ENCODE assay signal across 6 cellular contexts in the genomic region with DNA sequence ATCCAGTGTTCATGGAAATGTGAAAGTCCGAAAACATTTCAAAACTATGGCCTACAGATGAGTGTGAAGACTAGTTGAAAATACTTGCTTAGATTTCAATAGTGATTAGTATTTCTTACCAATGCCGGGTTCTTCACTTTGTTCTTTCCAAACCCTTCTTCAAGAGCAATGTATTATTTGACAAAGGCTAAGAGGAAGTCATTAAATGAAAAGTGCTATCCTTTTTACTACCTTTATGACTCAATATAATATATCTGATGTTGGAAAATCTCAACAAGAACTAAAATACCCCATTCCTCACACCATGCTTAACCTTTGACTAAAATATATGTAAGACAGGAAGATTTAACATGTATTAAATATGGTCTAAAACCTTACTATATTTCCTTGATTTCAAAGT.
"Had no signal": no experiment of that assay in that cellular context is flagged by ENCODE, and none has a peak within 500 bp of the region (broad histone marks: within the 10 kb centered on the region; RNA-seq: fewer than 3 reads in every experiment).

No MANE protein-coding gene starts in this region.

- FAIRE-seq: HepG2, HTR-8/SVneo, K562 had no signal

- H3K36me3 Mint-ChIP-seq: IgD-negative memory B cell had no signal

- H3K4me1 Mint-ChIP-seq: IgD-negative memory B cell had no signal

- H3K9me3 Mint-ChIP-seq: IgD-negative memory B cell had no signal

- H3K4me3 Mint-ChIP-seq: IgD-negative memory B cell had no signal

- DNase-seq: IMR-90, KBM-7 had no signal

- H3K4me3 ChIP-seq: K562 had no signal

- ATAC-seq: HepG2, K562 had no signal

- H3K27ac Mint-ChIP-seq: IgD-negative memory B cell had no signal
